ENCODE assay signal across 20 cellular contexts in the genomic region with DNA sequence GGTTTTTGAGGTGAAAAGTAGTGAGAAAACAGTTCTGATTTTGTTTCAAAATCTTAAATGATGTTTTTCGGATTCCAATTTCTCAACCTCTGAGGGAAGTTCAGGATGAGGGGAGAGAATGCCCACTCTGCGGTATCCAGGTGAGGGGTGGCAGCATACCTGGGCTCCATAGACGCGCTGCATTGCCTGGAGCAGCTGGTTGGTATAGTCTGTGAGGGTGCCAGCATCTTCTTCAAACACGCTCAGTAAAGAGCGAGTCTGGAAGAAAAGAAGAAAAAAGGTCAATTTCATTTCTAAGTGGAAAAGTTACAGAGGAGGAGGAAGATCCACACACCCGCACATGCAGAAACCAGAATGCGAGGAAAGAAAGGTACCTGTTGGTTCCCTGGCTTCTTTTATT. TPM values are rescaled to one million over a fixed set of nuclear protein-coding genes. Genes with fewer than 3 reads are reported as not detected.
DNase-seq lines count a peak whose midpoint lies in the region; ATAC-seq and TF ChIP-seq lines count a peak whose summit lies in the region.
"Had no signal": no experiment of that assay in that cellular context is flagged by ENCODE, and none has a peak within 500 bp of the region (broad histone marks: within the 10 kb centered on the region; RNA-seq: fewer than 3 reads in every experiment).

No MANE protein-coding gene starts in this region.

- H3K27ac ChIP-seq in KMS-11 (peak overlapping the region; percentile 83), esophagus muscularis mucosa (replicated peaks in 1 of 4) (peak overlapping the region; percentile 31 to 52 (median 44)), spleen (peak overlapping the region in 7 of 8 donors; percentile 5 to 70 (median 47))
- H3K27ac ChIP-seq: PC-9 had no signal

- H3K27me3 ChIP-seq in KMS-11 (ENCODE audit: insufficient read depth, low read depth) (no peaks in the 10 kb centered on the region), esophagus muscularis mucosa (no peaks in the 10 kb centered on the region), spleen (replicated peaks in 1 of 7) (no peaks in the 10 kb centered on the region)
- H3K27me3 ChIP-seq: BLaER1 treated with 17β-estradiol and CSF1 and Interleukin-3, amounts not matched to agents 10 nM and 100 nM; body of pancreas had no signal

- H3K36me3 ChIP-seq in KMS-11 (ENCODE audit: insufficient read depth), result no peaks in the 10 kb centered on the region
- peaks cover 5 to 33% (median 22%) of the 10 kb centered on the region in 4 donors for H3K36me3 ChIP-seq in esophagus muscularis mucosa
- peaks cover 0 to 56% (median 13%) of the 10 kb centered on the region in 6 donors for H3K36me3 ChIP-seq in spleen

- POLR2A ChIA-PET in activated CD4-positive, alpha-beta memory T cell treated with anti-CD3 and anti-CD28 coated beads for 36 hours (lab: Charles Lee), result no interaction called here
- POLR2A ChIA-PET in HEK293T (lab: Yijun Ruan, JAX), result interaction anchor here (0.6 kb wide), 1 partner anchor 748 kb away, joined by 3 read pairs; no protein-coding TSS in a partner anchor

- CTCF ChIA-PET in activated CD4-positive, alpha-beta memory T cell treated with anti-CD3 and anti-CD28 coated beads for 36 hours (lab: Charles Lee), result no interaction called here
- CTCF ChIA-PET in HEK293T (lab: Yijun Ruan, JAX), result no interaction called here

- no peaks in the 10 kb centered on the region for H3K9me3 Mint-ChIP-seq in activated CD4-positive, alpha-beta memory T cell treated with anti-CD3 and anti-CD28 coated beads for 36 hours
- H3K9me3 Mint-ChIP-seq: GM23338, nephron progenitor cell had no signal

- DNase-seq in activated CD4-positive, alpha-beta memory T cell treated with anti-CD3 and anti-CD28 coated beads for 36 hours, result no peak
- DNase-seq in esophagus muscularis mucosa (ENCODE audit: extremely low spot score) (no peak), spleen (no peak), NCI-H146 (lab: John Stamatoyannopoulos, UW) (no peak), HEK293T (ENCODE audit: extremely low spot score) (no peak)
- DNase-seq: activated T-cell treated with anti-CD3 and anti-CD28 coated beads, Interleukin-2, amount 50 U/mL, for 48 hours; DMS53; effector CD8-positive, alpha-beta T cell; NCI-H1930; NCI-H524; nephron progenitor cell; PC-9; retina; stimulated activated CD4-positive, alpha-beta T cell treated with anti-CD3 and anti-CD28 coated beads, Interleukin-2, amount 100 ng/mL, for 48 hours; stimulated activated CD8-positive, alpha-beta memory T cell treated with anti-CD3 and anti-CD28 coated beads, Interleukin-4, amount 100 ng/mL, for 48 hours had no signal

- no peak for ATAC-seq in HG03571 (IDR thresholded peaks at IDR 0.05; ENCODE audit: unreplicated experiment)
- ATAC-seq: body of pancreas, GM23338 had no signal

- peaks cover 36% of the 10 kb centered on the region; the same call in 1 of the 2 replicates for H3K79me2 ChIP-seq in KMS-11 (ENCODE audit: insufficient read depth, low read depth)

- TF ChIP-seq POLR2A in esophagus muscularis mucosa (IDR thresholded peaks at IDR 0.05; ENCODE audit: low read depth) (no peak), spleen (IDR thresholded peaks at IDR 0.05) (no peak)

- no peaks in the 10 kb centered on the region for H3K27me3 Mint-ChIP-seq in activated CD4-positive, alpha-beta memory T cell treated with anti-CD3 and anti-CD28 coated beads for 36 hours

- H3K4me1 ChIP-seq in KMS-11 (ENCODE audit: low read depth, poor library complexity, severe bottlenecking), result peaks cover 78% of the 10 kb centered on the region
- peaks cover 51 to 80% (median 65%) of the 10 kb centered on the region in 4 donors for H3K4me1 ChIP-seq in esophagus muscularis mucosa
- H3K4me1 ChIP-seq in spleen, result peaks cover 33 to 100% (median 67%) of the 10 kb centered on the region in 6 donors

- no peaks in the 10 kb centered on the region for H4K20me1 ChIP-seq in KMS-11 (ENCODE audit: insufficient read depth)

- intact Hi-C loops in activated CD4-positive, alpha-beta memory T cell treated with anti-CD3 and anti-CD28 coated beads for 36 hours (cut with micrococcal nuclease), result loop anchor here (1.0 to 5.0 kb wide), 6 partner anchors 7 to 153 kb away; a partner anchor contains a TSS
- intact Hi-C loops in esophagus muscularis mucosa (cut with DNase I), result no loop called here
- intact Hi-C loops in spleen (cut with DNase I; ENCODE audit: low total_unique reads), result no loop called here

- H3K36me3 Mint-ChIP-seq in activated CD4-positive, alpha-beta memory T cell treated with anti-CD3 and anti-CD28 coated beads for 36 hours, result peaks cover 34% of the 10 kb centered on the region

- H3K27ac Mint-ChIP-seq in activated CD4-positive, alpha-beta memory T cell treated with anti-CD3 and anti-CD28 coated beads for 36 hours, result peak overlapping the region; percentile 58
- H3K27ac Mint-ChIP-seq: GM23338 had no signal

- peaks cover 71% of the 10 kb centered on the region for H3K4me1 Mint-ChIP-seq in activated CD4-positive, alpha-beta memory T cell treated with anti-CD3 and anti-CD28 coated beads for 36 hours (ENCODE audit: low read depth)

- WGBS in esophagus muscularis mucosa, result 98% methylated on average over 8 of the region's 8 CpGs
- WGBS in spleen, 5 donors, result 93 to 97% (median 96%) methylated on average over 8 of the region's 8 CpGs

- H3K4me3 Mint-ChIP-seq in activated CD4-positive, alpha-beta memory T cell treated with anti-CD3 and anti-CD28 coated beads for 36 hours, result no peak overlapping the region
- H3K4me3 Mint-ChIP-seq: GM23338, nephron progenitor cell had no signal

- no peak overlapping the region; the same call in 1 of the 2 replicates for H2AFZ ChIP-seq in KMS-11 (ENCODE audit: low read depth)
- H2AFZ ChIP-seq: GM23338, PC-9 had no signal

- TF ChIP-seq EP300 in esophagus muscularis mucosa (IDR thresholded peaks at IDR 0.05), result no peak

- peak overlapping the region; percentile 91 for H3K4me2 ChIP-seq in KMS-11
- H3K4me2 ChIP-seq: GM23338, PC-9 had no signal

- H3K9me3 ChIP-seq in esophagus muscularis mucosa (no peaks in the 10 kb centered on the region), spleen (no peaks in the 10 kb centered on the region)
- H3K9me3 ChIP-seq: BLaER1 treated with 17β-estradiol and CSF1 and Interleukin-3, amounts not matched to agents 10 nM and 100 nM; body of pancreas had no signal

- H3K4me3 ChIP-seq in KMS-11 (IDR thresholded peaks at IDR 0.05; ENCODE audit: insufficient read depth, low read depth, low read length) (no peak overlapping the region), esophagus muscularis mucosa (no peak overlapping the region), spleen (no peak overlapping the region)
- H3K4me3 ChIP-seq: body of pancreas, GM23338, PC-9 had no signal

- TF ChIP-seq CTCF in KMS-11 (conservative IDR thresholded peaks at IDR 0.05; ENCODE audit: low read depth, low read length), result no peak
- TF ChIP-seq CTCF in esophagus muscularis mucosa (IDR thresholded peaks at IDR 0.05), result no peak
- no peak for TF ChIP-seq CTCF in spleen (IDR thresholded peaks at IDR 0.05 in 8 of 11, conservative IDR thresholded peaks at IDR 0.05 in 3 of 11)

- peak overlapping the region; percentile 22; the same call in 1 of the 2 replicates for H3K9ac ChIP-seq in KMS-11

TF ChIP-seq in HEK293T, 16 proteins besides CTCF, POLR2A, EP300 and RAD21:
- no peak for TF ChIP-seq HDGF (IDR thresholded peaks at IDR 0.05; ENCODE audit: borderline replicate concordance)
- TF ChIP-seq FOXK2 (IDR thresholded peaks at IDR 0.05), result no peak
- no peak for TF ChIP-seq FOXM1 (IDR thresholded peaks at IDR 0.05; ENCODE audit: borderline replicate concordance)
- TF ChIP-seq TARDBP (IDR thresholded peaks at IDR 0.05), result no peak
- TF ChIP-seq SUZ12 (IDR thresholded peaks at IDR 0.05), result no peak
- no peak for TF ChIP-seq CTBP1 (IDR thresholded peaks at IDR 0.05; ENCODE audit: borderline replicate concordance)
- no peak for TF ChIP-seq FOXA1 (IDR thresholded peaks at IDR 0.05)
- TF ChIP-seq BHLHE40 (IDR thresholded peaks at IDR 0.05; ENCODE audit: borderline replicate concordance), result no peak
- TF ChIP-seq L3MBTL2 (conservative IDR thresholded peaks at IDR 0.05), result no peak
- no peak for TF ChIP-seq LEF1 (IDR thresholded peaks at IDR 0.05; ENCODE audit: borderline replicate concordance)
- no peak for TF ChIP-seq NFRKB (IDR thresholded peaks at IDR 0.05)
- TF ChIP-seq, protein P1, sequence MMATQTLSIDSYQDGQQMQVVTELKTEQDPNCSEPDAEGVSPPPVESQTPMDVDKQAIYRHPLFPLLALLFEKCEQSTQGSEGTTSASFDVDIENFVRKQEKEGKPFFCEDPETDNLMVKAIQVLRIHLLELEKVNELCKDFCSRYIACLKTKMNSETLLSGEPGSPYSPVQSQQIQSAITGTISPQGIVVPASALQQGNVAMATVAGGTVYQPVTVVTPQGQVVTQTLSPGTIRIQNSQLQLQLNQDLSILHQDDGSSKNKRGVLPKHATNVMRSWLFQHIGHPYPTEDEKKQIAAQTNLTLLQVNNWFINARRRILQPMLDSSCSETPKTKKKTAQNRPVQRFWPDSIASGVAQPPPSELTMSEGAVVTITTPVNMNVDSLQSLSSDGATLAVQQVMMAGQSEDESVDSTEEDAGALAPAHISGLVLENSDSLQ (IDR thresholded peaks at IDR 0.05), result no peak
- no peak for TF ChIP-seq ELF4 (IDR thresholded peaks at IDR 0.05)
- TF ChIP-seq ZNF384 (IDR thresholded peaks at IDR 0.05), result no peak
- no peak for TF ChIP-seq SP1 (IDR thresholded peaks at IDR 0.05)
- no peak for TF ChIP-seq ARNT (IDR thresholded peaks at IDR 0.05)
TF ChIP-seq in HEK293T: peak in this region for 0.

RNA-seq across cellular contexts. Expression of a gene that starts 7.0 kb away (rescaled TPM):
- total RNA-seq in activated CD4-positive, alpha-beta memory T cell treated with anti-CD3 and anti-CD28 coated beads for 36 hours, result 10 to 100 TPM; 21.4 to 21.5 TPM
- total RNA-seq in esophagus muscularis mucosa, result 10 to 100 TPM; 16.6 to 30.0 (median 23.3) TPM
- 10 to 100 TPM; 35.9 to 75.6 (median 46.7) TPM for total RNA-seq in spleen
- 10 to 100 TPM; 11.0 to 12.8 (median 12.2) TPM for polyA plus RNA-seq in spleen
